ENCODE assay signal across 8 cellular contexts in the genomic region with DNA sequence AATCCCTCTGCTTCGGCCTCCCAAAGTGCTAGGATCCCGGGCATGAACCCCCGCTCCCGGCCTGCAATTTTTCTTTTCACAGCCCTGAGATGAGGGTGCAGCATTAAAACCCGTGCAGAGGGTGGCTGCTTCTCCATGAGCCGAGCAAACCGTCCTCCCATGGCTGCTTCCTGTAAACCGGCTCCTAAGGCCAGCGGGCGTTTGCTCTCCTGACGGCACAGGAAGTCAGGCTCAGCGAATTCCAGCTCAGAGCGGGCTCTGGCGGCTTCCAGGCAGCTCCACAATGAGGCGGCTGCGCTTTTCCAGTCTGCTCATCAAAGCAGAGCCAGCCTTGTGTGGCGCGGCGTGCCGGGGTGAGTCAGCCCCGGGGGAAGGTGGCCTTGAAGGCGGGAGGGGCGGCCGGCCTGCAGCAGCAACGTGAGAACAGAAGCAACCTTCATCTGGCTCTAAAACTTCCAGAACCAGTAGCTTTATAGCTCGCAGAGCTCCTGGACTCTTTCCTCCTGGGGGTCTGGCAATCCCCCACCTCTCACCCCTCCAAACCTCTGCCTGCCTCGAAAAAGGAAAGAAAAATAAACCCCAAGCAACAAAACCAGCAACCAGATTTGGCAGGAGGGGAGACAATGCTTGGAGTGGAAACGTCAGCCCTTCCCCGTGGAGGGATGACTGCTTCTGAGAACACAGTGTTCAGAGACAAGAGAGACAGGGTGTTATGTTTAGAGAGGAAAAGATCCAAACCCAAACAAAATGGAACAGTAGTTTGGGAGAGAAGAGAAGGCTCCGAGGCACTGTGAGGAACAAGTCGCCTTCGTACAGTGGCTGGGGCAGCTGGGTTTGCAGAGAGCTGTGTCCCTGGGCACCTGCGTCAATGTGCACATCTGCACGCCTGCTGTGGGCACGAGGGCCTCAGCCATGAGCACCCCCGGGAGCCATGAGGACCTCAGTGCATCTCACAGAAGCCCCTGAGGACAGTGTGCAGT.
DNase-seq lines count a peak whose midpoint lies in the region; ATAC-seq and TF ChIP-seq lines count a peak whose summit lies in the region.

No MANE protein-coding gene starts in this region.

- no peaks in the 10 kb centered on the region for H3K27me3 ChIP-seq in SK-N-SH (ENCODE audit: insufficient read depth)

- CTCF ChIA-PET in SK-N-SH (lab: Yijun Ruan, JAX) = interaction anchor here (0.6 to 4.0 kb wide), 8 partner anchors 16 to 71 kb away, joined by 3 to 25 read pairs (median 5); a partner anchor contains a TSS

- H2AFZ ChIP-seq in SK-N-SH (ENCODE audit: low read depth) = peak overlapping the region; percentile 70

- peaks cover 13% of the 10 kb centered on the region; the same call in 1 of the 2 replicates for H3K79me2 ChIP-seq in SK-N-SH (ENCODE audit: insufficient read depth)

- TF ChIP-seq EP300 in SK-N-SH (IDR thresholded peaks at IDR 0.05; ENCODE audit: borderline replicate concordance in 1 of 2, low read depth in 1 of 2, low read length in 1 of 2) = peak; percentile 21 to 83; a peak in 1 of 4 replicates

- 26% methylated on average over 27 of the region's 36 CpGs for WGBS in SK-N-SH (ENCODE audit: low lambda C conversion rate)

- H3K4me3 Mint-ChIP-seq in activated naive CD8-positive, alpha-beta T cell = peak overlapping the region; percentile 68
- peak overlapping the region; percentile 65 for H3K4me3 Mint-ChIP-seq in glutamatergic neuron (ENCODE audit: unreplicated experiment)

- TF ChIP-seq RAD21 in SK-N-SH (IDR thresholded peaks at IDR 0.05; ENCODE audit: low read length) = peak; percentile 55

- no peaks in the 10 kb centered on the region for H3K36me3 ChIP-seq in SK-N-SH (replicated peaks in 1 of 2; ENCODE audit: control insufficient read depth in 1 of 2, insufficient read depth in 2 of 2, low read length in 1 of 2)

- peaks cover 11% of the 10 kb centered on the region for H3K4me1 Mint-ChIP-seq in activated naive CD8-positive, alpha-beta T cell (ENCODE audit: low read depth)
- peaks cover 8% of the 10 kb centered on the region for H3K4me1 Mint-ChIP-seq in glutamatergic neuron (ENCODE audit: low read depth, unreplicated experiment)

- peak overlapping the region; percentile 86 to 90 for H3K27ac ChIP-seq in SK-N-SH (ENCODE audit: low read depth in 2 of 2, low read length in 1 of 2)

- TF ChIP-seq CTCF in SK-N-SH (IDR thresholded peaks at IDR 0.05) (peak; percentile 41), glutamatergic neuron (IDR thresholded peaks at IDR 0.05; ENCODE audit: partially characterized antibody, unreplicated experiment) (no peak), omental fat pad (IDR thresholded peaks at IDR 0.05) (no peak)

- H3K9ac ChIP-seq in SK-N-SH = peak overlapping the region; percentile 62

- ATAC-seq in omental fat pad (ENCODE audit: low FRiP score) (peak; percentile 92), HG03457 (IDR thresholded peaks at IDR 0.05; ENCODE audit: unreplicated experiment) (no peak)

- no peak overlapping the region for H3K27ac Mint-ChIP-seq in activated naive CD8-positive, alpha-beta T cell
- H3K27ac Mint-ChIP-seq in glutamatergic neuron (ENCODE audit: unreplicated experiment) = peak overlapping the region; percentile 75

- POLR2A ChIA-PET in SK-N-SH (lab: Yijun Ruan, JAX) = interaction anchor here (1.0 to 2.7 kb wide), 3 partner anchors 9 to 68 kb away, joined by 3 to 11 read pairs (median 3); a partner anchor contains a TSS

- no peaks in the 10 kb centered on the region for H3K9me3 Mint-ChIP-seq in activated naive CD8-positive, alpha-beta T cell (ENCODE audit: low read depth)
- H3K9me3 Mint-ChIP-seq in glutamatergic neuron (ENCODE audit: unreplicated experiment) = peaks cover 1% of the 10 kb centered on the region

- no peaks in the 10 kb centered on the region for H3K27me3 Mint-ChIP-seq in activated naive CD8-positive, alpha-beta T cell
- H3K27me3 Mint-ChIP-seq in glutamatergic neuron (ENCODE audit: unreplicated experiment) = peaks cover 4% of the 10 kb centered on the region

- no peaks in the 10 kb centered on the region for H3K9me2 ChIP-seq in SK-N-SH

- H3K4me3 ChIP-seq in SK-N-SH (ENCODE audit: low read depth in 2 of 2, low read length in 1 of 2) = peak overlapping the region; percentile 7 to 22; a peak in 2 of 4 replicates

- peaks cover 13 to 43% of the 10 kb centered on the region in 2 experiments; a peak in 3 of 4 replicates for H3K4me1 ChIP-seq in SK-N-SH (ENCODE audit: control insufficient read depth in 1 of 2, insufficient read depth in 2 of 2, low read depth in 1 of 2, low read length in 1 of 2)

- peak overlapping the region; percentile 71 for H3K4me2 ChIP-seq in SK-N-SH

- H3F3A ChIP-seq in SK-N-SH (replicated peaks; ENCODE audit: insufficient read depth) = peaks cover 36% of the 10 kb centered on the region

- DNase-seq in DMS153 (lab: John Stamatoyannopoulos, UW) (peak; percentile 91), LHCN-M2 (ENCODE audit: low read depth) (peak; percentile 97), SK-N-SH (peak; percentile 91), glutamatergic neuron (peak; percentile 86), omental fat pad (ENCODE audit: low spot score) (peak; percentile 75), superior temporal gyrus (ENCODE audit: extremely low spot score) (peak; percentile 92)

- no peaks in the 10 kb centered on the region for H4K20me1 ChIP-seq in SK-N-SH (ENCODE audit: insufficient read depth)

- H3K9me3 ChIP-seq in SK-N-SH = no peaks in the 10 kb centered on the region

- no peaks in the 10 kb centered on the region for H3K36me3 Mint-ChIP-seq in activated naive CD8-positive, alpha-beta T cell
- H3K36me3 Mint-ChIP-seq in glutamatergic neuron (ENCODE audit: unreplicated experiment) = no peaks in the 10 kb centered on the region

TF ChIP-seq in SK-N-SH, 30 proteins besides CTCF, POLR2A, EP300 and RAD21 (continues in another document):
- TF ChIP-seq MXI1 (IDR thresholded peaks at IDR 0.05; ENCODE audit: low read depth, low read length) = peak; percentile 74
- peak; percentile 71 for TF ChIP-seq NFIC (IDR thresholded peaks at IDR 0.05; ENCODE audit: borderline replicate concordance)
- TF ChIP-seq TAF1 (IDR thresholded peaks at IDR 0.05; ENCODE audit: borderline replicate concordance, low read depth, low read length) = peak; percentile 89
- TF ChIP-seq, protein P1, sequence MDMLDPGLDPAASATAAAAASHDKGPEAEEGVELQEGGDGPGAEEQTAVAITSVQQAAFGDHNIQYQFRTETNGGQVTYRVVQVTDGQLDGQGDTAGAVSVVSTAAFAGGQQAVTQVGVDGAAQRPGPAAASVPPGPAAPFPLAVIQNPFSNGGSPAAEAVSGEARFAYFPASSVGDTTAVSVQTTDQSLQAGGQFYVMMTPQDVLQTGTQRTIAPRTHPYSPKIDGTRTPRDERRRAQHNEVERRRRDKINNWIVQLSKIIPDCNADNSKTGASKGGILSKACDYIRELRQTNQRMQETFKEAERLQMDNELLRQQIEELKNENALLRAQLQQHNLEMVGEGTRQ (IDR thresholded peaks at IDR 0.05; ENCODE audit: borderline replicate concordance, low read depth, low read length) = no peak
- TF ChIP-seq NRF1 (IDR thresholded peaks at IDR 0.05; ENCODE audit: low read depth, low read length) = no peak
- TF ChIP-seq POLR2AphosphoS5 (IDR thresholded peaks at IDR 0.05; ENCODE audit: low read depth, low read length) = peak; percentile 80
- TF ChIP-seq GATA2 (CRISPR knock-in tag; IDR thresholded peaks at IDR 0.05) = no peak
- TF ChIP-seq, protein P2, sequence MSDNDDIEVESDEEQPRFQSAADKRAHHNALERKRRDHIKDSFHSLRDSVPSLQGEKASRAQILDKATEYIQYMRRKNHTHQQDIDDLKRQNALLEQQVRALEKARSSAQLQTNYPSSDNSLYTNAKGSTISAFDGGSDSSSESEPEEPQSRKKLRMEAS (IDR thresholded peaks at IDR 0.05; ENCODE audit: low read depth) = peak; percentile 96
- TF ChIP-seq SMC3 (IDR thresholded peaks at IDR 0.05; ENCODE audit: low read depth, low read length) = peak; percentile 44; the same call in 1 of the 2 replicates
- TF ChIP-seq EZH2phosphoT487 (IDR thresholded peaks at IDR 0.05; ENCODE audit: borderline replicate concordance, low read depth) = no peak
- no peak for TF ChIP-seq RXRA (IDR thresholded peaks at IDR 0.05; ENCODE audit: borderline replicate concordance, low read depth)
- peak; percentile 69; the same call in 1 of the 2 replicates for TF ChIP-seq YY1 (IDR thresholded peaks at IDR 0.05; ENCODE audit: low read depth)
- peak; percentile 48 for TF ChIP-seq CHD2 (IDR thresholded peaks at IDR 0.05; ENCODE audit: low read length, partially characterized antibody)
- peak; percentile 96 for TF ChIP-seq FOSL2 (IDR thresholded peaks at IDR 0.05; ENCODE audit: borderline replicate concordance, low read depth)
- TF ChIP-seq SIN3A (IDR thresholded peaks at IDR 0.05; ENCODE audit: borderline replicate concordance, low read depth, low read length) = peak; percentile 89; the same call in 1 of the 2 replicates
- TF ChIP-seq RFX5 (IDR thresholded peaks at IDR 0.05; ENCODE audit: low read length) = no peak
- TF ChIP-seq, protein P3, sequence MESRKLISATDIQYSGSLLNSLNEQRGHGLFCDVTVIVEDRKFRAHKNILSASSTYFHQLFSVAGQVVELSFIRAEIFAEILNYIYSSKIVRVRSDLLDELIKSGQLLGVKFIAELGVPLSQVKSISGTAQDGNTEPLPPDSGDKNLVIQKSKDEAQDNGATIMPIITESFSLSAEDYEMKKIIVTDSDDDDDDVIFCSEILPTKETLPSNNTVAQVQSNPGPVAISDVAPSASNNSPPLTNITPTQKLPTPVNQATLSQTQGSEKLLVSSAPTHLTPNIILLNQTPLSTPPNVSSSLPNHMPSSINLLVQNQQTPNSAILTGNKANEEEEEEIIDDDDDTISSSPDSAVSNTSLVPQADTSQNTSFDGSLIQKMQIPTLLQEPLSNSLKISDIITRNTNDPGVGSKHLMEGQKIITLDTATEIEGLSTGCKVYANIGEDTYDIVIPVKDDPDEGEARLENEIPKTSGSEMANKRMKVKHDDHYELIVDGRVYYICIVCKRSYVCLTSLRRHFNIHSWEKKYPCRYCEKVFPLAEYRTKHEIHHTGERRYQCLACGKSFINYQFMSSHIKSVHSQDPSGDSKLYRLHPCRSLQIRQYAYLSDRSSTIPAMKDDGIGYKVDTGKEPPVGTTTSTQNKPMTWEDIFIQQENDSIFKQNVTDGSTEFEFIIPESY (IDR thresholded peaks at IDR 0.05; ENCODE audit: borderline replicate concordance, low read depth) = 0 out of 2 replicates have a peak, but pooled peaks have one; percentile 23
- TF ChIP-seq FOXJ3 (CRISPR knock-in tag; IDR thresholded peaks at IDR 0.05) = no peak
- peak; percentile 75 for TF ChIP-seq TCF12 (IDR thresholded peaks at IDR 0.05)
- TF ChIP-seq ELF1 (IDR thresholded peaks at IDR 0.05) = peak; percentile 76
